Comparison of ENCODE assay signal across 8 cellular contexts in the genomic region with DNA sequence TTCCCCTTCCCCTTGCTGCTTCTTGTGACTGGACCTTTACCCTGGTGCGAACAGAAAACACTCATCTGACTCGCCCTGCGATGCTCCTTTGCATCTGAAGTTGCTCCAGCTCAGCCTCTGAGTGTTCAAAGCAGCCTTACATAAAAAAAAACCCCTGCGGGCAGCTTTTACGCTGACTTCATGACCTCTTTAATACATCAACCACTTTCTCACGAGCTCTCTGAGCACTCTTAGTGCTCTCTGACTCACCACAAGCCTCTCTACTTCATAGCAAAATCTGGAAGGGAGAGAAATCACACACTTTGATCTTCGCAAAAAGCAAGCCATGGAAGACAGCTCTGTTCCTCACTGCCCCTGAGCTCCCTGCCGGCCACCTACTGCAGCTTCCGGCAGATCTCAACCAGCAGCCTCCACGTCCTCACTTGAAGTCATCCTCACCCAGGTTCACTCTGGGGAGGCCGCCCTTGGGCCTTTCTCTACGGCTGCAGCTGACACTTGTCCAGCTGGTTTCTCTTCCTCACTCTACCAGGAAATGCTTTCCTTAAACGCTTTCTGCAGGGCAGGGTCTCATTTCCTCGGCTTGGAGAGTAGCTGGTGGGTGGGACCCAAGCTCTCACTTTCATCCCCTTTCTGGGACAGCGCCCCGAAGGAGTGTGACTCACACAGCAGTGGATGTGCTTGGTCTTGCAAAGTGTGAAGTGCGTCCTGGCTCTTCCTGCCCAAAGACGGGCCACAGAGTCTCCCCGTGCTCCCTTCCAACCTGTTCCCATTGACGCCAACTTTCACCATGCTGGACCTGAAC. TPM values are rescaled to one million over a fixed set of nuclear protein-coding genes. Genes with fewer than 3 reads are reported as not detected.
A peak's percentile ranks its signal among the peaks of the same experiment; 100 is the strongest.
DNase-seq lines count a peak whose midpoint lies in the region; ATAC-seq, FAIRE-seq and TF ChIP-seq lines count a peak whose summit lies in the region.

No MANE protein-coding gene starts in this region.

- no peaks in the 10 kb centered on the region for H3K36me3 ChIP-seq in MG63

- DNase-seq in A549 (ENCODE audit: low read depth in 1 of 2, low spot score in 1 of 2) (no peak), MG63 (peak; percentile 86), right cardiac atrium (peak in 2 of 3 donors; percentile 40 to 64)
- DNase-seq in stimulated activated naive CD4-positive, alpha-beta T cell treated with Interleukin-2 at 50 U/mL for 16 hours (lab: John Stamatoyannopoulos, UW): peak; percentile 63

- no peak for TF ChIP-seq CTCF in A549 (IDR thresholded peaks at IDR 0.05)

- peak overlapping the region; percentile 26 to 66; a peak in 4 of 6 replicates for H3K27ac ChIP-seq in A549
- H3K27ac ChIP-seq in right cardiac atrium (ENCODE audit: low read length): no peak overlapping the region

- H3K9me3 ChIP-seq in A549 (no peaks in the 10 kb centered on the region), MG63 (no peaks in the 10 kb centered on the region), right cardiac atrium (ENCODE audit: control insufficient read depth, low read length) (no peaks in the 10 kb centered on the region)

- no peak for TF ChIP-seq POLR2A in A549 (IDR thresholded peaks at IDR 0.05; ENCODE audit: low read length)

- no peak for TF ChIP-seq EP300 in A549 (IDR thresholded peaks at IDR 0.05)

- peaks cover 41% of the 10 kb centered on the region for H3K4me1 Mint-ChIP-seq in activated T-helper 17 cell treated with anti-CD3 and anti-CD28 coated beads, Interleukin-2, amount 50 U/mL, for 72 hours

- H3K27me3 ChIP-seq in MG63: no peaks in the 10 kb centered on the region
- no peaks in the 10 kb centered on the region for H3K27me3 ChIP-seq in right cardiac atrium (ENCODE audit: control insufficient read depth, insufficient read depth)

- intact Hi-C loops in right cardiac atrium (cut with DNase I): loop anchor here (1.0 to 5.0 kb wide), 4 partner anchors 63 to 113 kb away; no protein-coding TSS in a partner anchor

- H3K4me2 ChIP-seq in A549: peak overlapping the region; percentile 39

- no peaks in the 10 kb centered on the region for H3K9me3 Mint-ChIP-seq in activated T-helper 17 cell treated with anti-CD3 and anti-CD28 coated beads, Interleukin-2, amount 50 U/mL, for 72 hours

- H3K4me3 ChIP-seq in A549 (no peak overlapping the region), MG63 (no peak overlapping the region), right cardiac atrium (ENCODE audit: low read length) (no peak overlapping the region)

- POLR2A ChIA-PET in A549 (lab: Yijun Ruan, JAX): interaction anchor here (0.8 kb wide), 1 partner anchor 13 kb away, joined by 5 read pairs; no protein-coding TSS in a partner anchor

- H3K36me3 Mint-ChIP-seq in activated T-helper 17 cell treated with anti-CD3 and anti-CD28 coated beads, Interleukin-2, amount 50 U/mL, for 72 hours (ENCODE audit: low read depth): no peaks in the 10 kb centered on the region

- peak; percentile 13 to 28; a peak in 4 of 6 replicates for ATAC-seq in A549
- ATAC-seq in GM19035 (IDR thresholded peaks at IDR 0.05; ENCODE audit: unreplicated experiment): peak; percentile 58
- peak; percentile 85 for ATAC-seq in activated T-helper 17 cell treated with anti-CD3 and anti-CD28 coated beads, Interleukin-2, amount 50 U/mL, for 72 hours (replicated peaks)
- peak; percentile 20 to 26 for ATAC-seq in right cardiac atrium
- ATAC-seq in GM18907 (IDR thresholded peaks at IDR 0.05; ENCODE audit: unreplicated experiment): no peak
- no peak for ATAC-seq in GM21526 (IDR thresholded peaks at IDR 0.05; ENCODE audit: low FRiP score, unreplicated experiment)

- FAIRE-seq in A549 (lab: Jason Lieb, UNC): no peak

- CTCF ChIA-PET in A549 (lab: Yijun Ruan, JAX): interaction anchor here (0.6 to 43.1 kb wide), 19 partner anchors 9 to 316 kb away, joined by 3 to 1107 read pairs (median 5); a partner anchor contains a TSS

- peak overlapping the region; percentile 26 for H3K27ac Mint-ChIP-seq in activated T-helper 17 cell treated with anti-CD3 and anti-CD28 coated beads, Interleukin-2, amount 50 U/mL, for 72 hours

- 66% methylated on average over 19 of the region's 20 CpGs for WGBS in A549 (ENCODE audit: missing lambda C conversion rate)
- 28% methylated on average over 20 of the region's 20 CpGs for WGBS in right cardiac atrium

- H3K4me1 ChIP-seq in A549 (peaks cover 18% of the 10 kb centered on the region), right cardiac atrium (ENCODE audit: control insufficient read depth, insufficient read depth, low read length) (no peaks in the 10 kb centered on the region)

- H3K27me3 Mint-ChIP-seq in activated T-helper 17 cell treated with anti-CD3 and anti-CD28 coated beads, Interleukin-2, amount 50 U/mL, for 72 hours: no peaks in the 10 kb centered on the region

- peak overlapping the region; percentile 40 for H3K4me3 Mint-ChIP-seq in activated T-helper 17 cell treated with anti-CD3 and anti-CD28 coated beads, Interleukin-2, amount 50 U/mL, for 72 hours

- no peak for TF ChIP-seq RAD21 in A549 (conservative IDR thresholded peaks at IDR 0.05 in 1 of 2, IDR thresholded peaks at IDR 0.05 in 1 of 2)

TF ChIP-seq in A549, 52 proteins besides CTCF, POLR2A, EP300 and RAD21 (continues in another document):
- TF ChIP-seq ZFP36 (IDR thresholded peaks at IDR 0.05; ENCODE audit: borderline replicate concordance, partially characterized antibody): no peak
- no peak for TF ChIP-seq HDAC2 (IDR thresholded peaks at IDR 0.05)
- no peak for TF ChIP-seq KDM5A (IDR thresholded peaks at IDR 0.05)
- no peak for TF ChIP-seq CBX8 (IDR thresholded peaks at IDR 0.05)
- TF ChIP-seq NR3C1 (IDR thresholded peaks at IDR 0.05): no peak
- no peak for TF ChIP-seq JUN (IDR thresholded peaks at IDR 0.05)

RNA-seq across cellular contexts. Expression of a gene that starts 5.3 kb away (rescaled TPM):
- not detected in 2 replicates for polyA plus RNA-seq in A549 (2011; rRNA removed)
- 0.01 TPM in 2 replicates for polyA plus RNA-seq in A549 (2012; cell fraction: cytosol; rRNA removed)
- polyA plus RNA-seq in A549 (2012; cell fraction: nucleus; rRNA removed): 0.02 and 0.05 TPM in 2 replicates
- 0.03 TPM in 2 of 3 replicates, not detected in the other for polyA plus RNA-seq in A549 (2017; fragmentation: RNase III; extraction: RNeasy Plus Mini Kit Qiagen cat#74134 plus additional on column Dnase treatment)
- polyA minus RNA-seq in A549 (2011; rRNA and poly(A)+ RNA removed): 0.12 TPM in 1 of 2 replicates, not detected in the other
- total RNA-seq in MG63 (2014; rRNA removed; shearing (Covaris generic); ENCODE audit: low replicate concordance): not detected in 2 replicates
- 1 to 10 TPM in 1 of 2 donors, under 1 TPM in 1; 0.56 to 1.1 TPM for total RNA-seq in activated T-helper 17 cell treated with anti-CD3 and anti-CD28 coated beads, Interleukin-2, amount 50 U/mL, for 72 hours
- total RNA-seq in right cardiac atrium: not detected
- polyA plus RNA-seq in right cardiac atrium: not detected

RNA-seq across cellular contexts. Expression of a gene that starts 10.9 kb away (rescaled TPM):
- not detected in 2 replicates for polyA plus RNA-seq in A549 (2011; rRNA removed)
- polyA plus RNA-seq in A549 (2012; cell fraction: cytosol; rRNA removed): 0.11 TPM in 1 of 2 replicates, not detected in the other
- not detected in 2 replicates for polyA plus RNA-seq in A549 (2012; cell fraction: nucleus; rRNA removed)
- polyA plus RNA-seq in A549 (2017; fragmentation: RNase III; extraction: RNeasy Plus Mini Kit Qiagen cat#74134 plus additional on column Dnase treatment): not detected in 3 replicates
- polyA minus RNA-seq in A549 (2011; rRNA and poly(A)+ RNA removed): not detected in 2 replicates
- total RNA-seq in MG63 (2014; rRNA removed; shearing (Covaris generic); ENCODE audit: low replicate concordance): not detected in 2 replicates
- total RNA-seq in activated T-helper 17 cell treated with anti-CD3 and anti-CD28 coated beads, Interleukin-2, amount 50 U/mL, for 72 hours: not detected
- not detected for total RNA-seq in right cardiac atrium
- not detected for polyA plus RNA-seq in right cardiac atrium

RNA-seq across cellular contexts. Expression of a gene that starts 19.8 kb away (rescaled TPM):
- 5.3 TPM in 2 replicates for polyA plus RNA-seq in A549 (2011; rRNA removed)
- polyA plus RNA-seq in A549 (2012; cell fraction: cytosol; rRNA removed): 18.4 and 25.5 TPM in 2 replicates
- 16.0 and 36.1 TPM in 2 replicates for polyA plus RNA-seq in A549 (2012; cell fraction: nucleus; rRNA removed)
- polyA plus RNA-seq in A549 (2017; fragmentation: RNase III; extraction: RNeasy Plus Mini Kit Qiagen cat#74134 plus additional on column Dnase treatment): 14.3 to 15.5 TPM (median 14.5 TPM) in 3 replicates
- polyA minus RNA-seq in A549 (2011; rRNA and poly(A)+ RNA removed): 2.2 and 2.8 TPM in 2 replicates
- total RNA-seq in MG63 (2014; rRNA removed; shearing (Covaris generic); ENCODE audit: low replicate concordance): 1.3 and 2.3 TPM in 2 replicates
- 1 to 10 TPM; 3.7 to 4.6 TPM for total RNA-seq in activated T-helper 17 cell treated with anti-CD3 and anti-CD28 coated beads, Interleukin-2, amount 50 U/mL, for 72 hours
- total RNA-seq in right cardiac atrium: under 1 TPM; 0.17 to 0.34 (median 0.26) TPM
- polyA plus RNA-seq in right cardiac atrium: 0.27 TPM

RNA-seq across cellular contexts. Expression of a gene that starts 31.8 kb away (rescaled TPM):
- polyA plus RNA-seq in A549 (2011; rRNA removed): 3.9 and 5.8 TPM in 2 replicates
- polyA plus RNA-seq in A549 (2012; cell fraction: cytosol; rRNA removed): 13.9 and 18.5 TPM in 2 replicates
- 16.1 and 18.7 TPM in 2 replicates for polyA plus RNA-seq in A549 (2012; cell fraction: nucleus; rRNA removed)
- polyA plus RNA-seq in A549 (2017; fragmentation: RNase III; extraction: RNeasy Plus Mini Kit Qiagen cat#74134 plus additional on column Dnase treatment): 5.2 to 8.4 TPM (median 6.4 TPM) in 3 replicates
- 2.6 and 2.9 TPM in 2 replicates for polyA minus RNA-seq in A549 (2011; rRNA and poly(A)+ RNA removed)
- total RNA-seq in MG63 (2014; rRNA removed; shearing (Covaris generic); ENCODE audit: low replicate concordance): 10.7 and 16.7 TPM in 2 replicates
- total RNA-seq in activated T-helper 17 cell treated with anti-CD3 and anti-CD28 coated beads, Interleukin-2, amount 50 U/mL, for 72 hours: 100 to 1,000 TPM in 1 of 2 donors, 10 to 100 TPM in 1; 45.5 to 102 TPM
- total RNA-seq in right cardiac atrium: 1 to 10 TPM; 3.8 to 5.1 (median 4.2) TPM
- 4.6 TPM for polyA plus RNA-seq in right cardiac atrium

RNA-seq across cellular contexts. Expression of a gene that starts 36.9 kb away (rescaled TPM):
- polyA plus RNA-seq in A549 (2011; rRNA removed): 16.5 and 20.1 TPM in 2 replicates
- polyA plus RNA-seq in A549 (2012; cell fraction: cytosol; rRNA removed): 37.0 and 37.1 TPM in 2 replicates
- polyA plus RNA-seq in A549 (2012; cell fraction: nucleus; rRNA removed): 34.5 and 40.9 TPM in 2 replicates
- polyA plus RNA-seq in A549 (2017; fragmentation: RNase III; extraction: RNeasy Plus Mini Kit Qiagen cat#74134 plus additional on column Dnase treatment): 26.3 to 28.8 TPM (median 26.8 TPM) in 3 replicates
- 21.1 and 30.2 TPM in 2 replicates for polyA minus RNA-seq in A549 (2011; rRNA and poly(A)+ RNA removed)
- 62.4 and 127 TPM in 2 replicates for total RNA-seq in MG63 (2014; rRNA removed; shearing (Covaris generic); ENCODE audit: low replicate concordance)
- total RNA-seq in activated T-helper 17 cell treated with anti-CD3 and anti-CD28 coated beads, Interleukin-2, amount 50 U/mL, for 72 hours: 100 to 1,000 TPM; 108 to 130 TPM
- total RNA-seq in right cardiac atrium: 10 to 100 TPM; 13.2 to 16.9 (median 15.5) TPM
- polyA plus RNA-seq in right cardiac atrium: 7.4 TPM

Comparison
In these comparisons a context has a peak if more than half of its experiments do, and no peak if none do; other contexts are left out.
1. ATAC-seq: peak in A549 (2 of 2), GM19035 (single experiment), activated T-helper 17 cell treated with anti-CD3 and anti-CD28 coated beads, Interleukin-2, amount 50 U/mL, for 72 hours (single experiment) and right cardiac atrium (2 of 2); none in GM18907 (single experiment) and GM21526 (single experiment).
2. DNase-seq: peak in MG63 (single experiment), right cardiac atrium (2 of 3) and stimulated activated naive CD4-positive, alpha-beta T cell treated with Interleukin-2 at 50 U/mL for 16 hours (single experiment); none in A549 (0 of 2).